In genomic region chr2:75047907-75048625, GRCh38 we compare ENCODE assay signal across 12 cellular contexts.
DNase-seq lines count a peak whose midpoint lies in the region; ATAC-seq, FAIRE-seq and TF ChIP-seq lines count a peak whose summit lies in the region.
"Had no signal": no experiment of that assay in that cellular context is flagged by ENCODE, and none has a peak within 500 bp of the region (broad histone marks: within the 10 kb centered on the region; RNA-seq: fewer than 3 reads in every experiment).

No MANE protein-coding gene starts in this region.

- no peak overlapping the region for H3K27ac ChIP-seq in right cardiac atrium (ENCODE audit: low read length)
- H3K27ac ChIP-seq in kidney (ENCODE audit: low read depth in 2 of 2, low read length in 2 of 2): no peak overlapping the region
- H3K27ac ChIP-seq: SJCRH30 had no signal

- H3K4me1 ChIP-seq in adipocyte (ENCODE audit: control insufficient read depth, insufficient read depth, low read length) (peaks cover 22% of the 10 kb centered on the region), right cardiac atrium (ENCODE audit: control insufficient read depth, insufficient read depth, low read length) (no peaks in the 10 kb centered on the region), kidney (ENCODE audit: control insufficient read depth in 1 of 2, insufficient read depth in 1 of 2, low read depth in 1 of 2, low read length in 2 of 2) (no peaks in the 10 kb centered on the region)

- no peaks in the 10 kb centered on the region for H3K27me3 Mint-ChIP-seq in HFFc6 (ENCODE audit: insufficient read depth)
- H3K27me3 Mint-ChIP-seq: activated CD4-positive, alpha-beta T cell treated with anti-CD3 and anti-CD28 coated beads, Interleukin-2, amount 10 ng/mL, durations not matched to agents 7 days and 5 days; B cell had no signal

- H3K4me3 Mint-ChIP-seq in HFFc6: peak overlapping the region; percentile 81
- H3K4me3 Mint-ChIP-seq: activated CD4-positive, alpha-beta T cell treated with anti-CD3 and anti-CD28 coated beads, Interleukin-2, amount 10 ng/mL, durations not matched to agents 7 days and 5 days; B cell had no signal

- peak; percentile 82 for DNase-seq in A172 (ENCODE audit: low spot score)
- peak; percentile 62 for DNase-seq in HFFc6
- DNase-seq in adipocyte (ENCODE audit: low read depth): peak; percentile 59
- no peak for DNase-seq in right cardiac atrium
- no peak for DNase-seq in kidney
- DNase-seq in NCI-H1436 (lab: John Stamatoyannopoulos, UW): no peak
- DNase-seq in 8988T: no peak
- DNase-seq in midbrain (lab: John Stamatoyannopoulos, UW): no peak
- DNase-seq: activated CD4-positive, alpha-beta T cell treated with anti-CD3 and anti-CD28 coated beads, Interleukin-2, amount 10 ng/mL, durations not matched to agents 7 days and 5 days; activated naive CD4-positive, alpha-beta T cell treated with Interleukin-2 at 50 U/mL for 16 hours had no signal

- H3K27me3 ChIP-seq in adipocyte (replicated peaks; ENCODE audit: control insufficient read depth, insufficient read depth, low read length) (no peaks in the 10 kb centered on the region), right cardiac atrium (ENCODE audit: control insufficient read depth, insufficient read depth) (no peaks in the 10 kb centered on the region)
- H3K27me3 ChIP-seq: SJCRH30 had no signal

- intact Hi-C loops in right cardiac atrium (cut with DNase I) (no loop called here), kidney (cut with DNase I) (no loop called here)

- H3K4me3 ChIP-seq in adipocyte (ENCODE audit: low read length) (no peak overlapping the region), right cardiac atrium (ENCODE audit: low read length) (no peak overlapping the region), kidney (ENCODE audit: low read length in 2 of 2) (no peak overlapping the region)
- H3K4me3 ChIP-seq: SJCRH30 had no signal

- H3K9ac ChIP-seq in adipocyte (ENCODE audit: low read length): peak overlapping the region; percentile 47
- no peak overlapping the region for H3K9ac ChIP-seq in kidney (ENCODE audit: low read length in 2 of 2)

- peak; percentile 78 to 81 for ATAC-seq in right cardiac atrium

- WGBS in right cardiac atrium: 61% methylated on average over 4 of the region's 4 CpGs

- no peak for TF ChIP-seq CTCF in HFFc6 (IDR thresholded peaks at IDR 0.05)
- TF ChIP-seq CTCF in kidney (IDR thresholded peaks at IDR 0.05; ENCODE audit: borderline replicate concordance, extremely low read depth, insufficient read depth): no peak

- H3K36me3 Mint-ChIP-seq in HFFc6 (ENCODE audit: low read depth): 0 out of 2 replicates have a peak, but pooled peaks cover 4% of the 10 kb centered on the region

- no peaks in the 10 kb centered on the region for H3K9me3 ChIP-seq in adipocyte (ENCODE audit: control insufficient read depth, low read length)
- H3K9me3 ChIP-seq in right cardiac atrium (ENCODE audit: control insufficient read depth, low read length): no peaks in the 10 kb centered on the region
- no peaks in the 10 kb centered on the region for H3K9me3 ChIP-seq in kidney (ENCODE audit: control insufficient read depth in 1 of 2, low read length in 2 of 2)
- H3K9me3 ChIP-seq: SJCRH30 had no signal

- no peaks in the 10 kb centered on the region for H3K9me3 Mint-ChIP-seq in HFFc6
- H3K9me3 Mint-ChIP-seq: activated CD4-positive, alpha-beta T cell treated with anti-CD3 and anti-CD28 coated beads, Interleukin-2, amount 10 ng/mL, durations not matched to agents 7 days and 5 days had no signal

- peaks cover 44% of the 10 kb centered on the region for H3K4me1 Mint-ChIP-seq in HFFc6 (ENCODE audit: low read depth)
- H3K4me1 Mint-ChIP-seq: activated CD4-positive, alpha-beta T cell treated with anti-CD3 and anti-CD28 coated beads, Interleukin-2, amount 10 ng/mL, durations not matched to agents 7 days and 5 days; B cell had no signal

- peak overlapping the region; percentile 91 for H3K27ac Mint-ChIP-seq in HFFc6
- H3K27ac Mint-ChIP-seq: activated CD4-positive, alpha-beta T cell treated with anti-CD3 and anti-CD28 coated beads, Interleukin-2, amount 10 ng/mL, durations not matched to agents 7 days and 5 days; B cell had no signal

- H3K36me3 ChIP-seq in adipocyte (ENCODE audit: control insufficient read depth, insufficient read depth, low read length, severe bottlenecking): no peaks in the 10 kb centered on the region
- H3K36me3 ChIP-seq in kidney (ENCODE audit: control insufficient read depth in 1 of 2, insufficient read depth in 2 of 2, low read length in 2 of 2): no peaks in the 10 kb centered on the region
- H3K36me3 ChIP-seq: SJCRH30 had no signal

- FAIRE-seq in kidney (lab: Jason Lieb, UNC): no peak

Comparison
In these comparisons a context has a peak if more than half of its experiments do, and no peak if none do; other contexts are left out.
1. DNase-seq: peak in A172 (single experiment), HFFc6 (single experiment) and adipocyte (single experiment); none in right cardiac atrium (0 of 3), kidney (single experiment), NCI-H1436 (single experiment), 8988T (single experiment) and midbrain (single experiment).